ENCODE assay signal across 2 cellular contexts in genomic region chr11:18236664-18237356, GRCh38.
TF ChIP-seq lines count a peak whose summit lies in the region.

TSS of gene SAA4 (minus strand) at chr11:18236802. CDS start at chr11:18235926, 876 bp downstream.

TF ChIP-seq in GM23338, 12 proteins besides CTCF, POLR2A, EP300 and RAD21 (continued from another document):
- TF ChIP-seq, protein P1, sequence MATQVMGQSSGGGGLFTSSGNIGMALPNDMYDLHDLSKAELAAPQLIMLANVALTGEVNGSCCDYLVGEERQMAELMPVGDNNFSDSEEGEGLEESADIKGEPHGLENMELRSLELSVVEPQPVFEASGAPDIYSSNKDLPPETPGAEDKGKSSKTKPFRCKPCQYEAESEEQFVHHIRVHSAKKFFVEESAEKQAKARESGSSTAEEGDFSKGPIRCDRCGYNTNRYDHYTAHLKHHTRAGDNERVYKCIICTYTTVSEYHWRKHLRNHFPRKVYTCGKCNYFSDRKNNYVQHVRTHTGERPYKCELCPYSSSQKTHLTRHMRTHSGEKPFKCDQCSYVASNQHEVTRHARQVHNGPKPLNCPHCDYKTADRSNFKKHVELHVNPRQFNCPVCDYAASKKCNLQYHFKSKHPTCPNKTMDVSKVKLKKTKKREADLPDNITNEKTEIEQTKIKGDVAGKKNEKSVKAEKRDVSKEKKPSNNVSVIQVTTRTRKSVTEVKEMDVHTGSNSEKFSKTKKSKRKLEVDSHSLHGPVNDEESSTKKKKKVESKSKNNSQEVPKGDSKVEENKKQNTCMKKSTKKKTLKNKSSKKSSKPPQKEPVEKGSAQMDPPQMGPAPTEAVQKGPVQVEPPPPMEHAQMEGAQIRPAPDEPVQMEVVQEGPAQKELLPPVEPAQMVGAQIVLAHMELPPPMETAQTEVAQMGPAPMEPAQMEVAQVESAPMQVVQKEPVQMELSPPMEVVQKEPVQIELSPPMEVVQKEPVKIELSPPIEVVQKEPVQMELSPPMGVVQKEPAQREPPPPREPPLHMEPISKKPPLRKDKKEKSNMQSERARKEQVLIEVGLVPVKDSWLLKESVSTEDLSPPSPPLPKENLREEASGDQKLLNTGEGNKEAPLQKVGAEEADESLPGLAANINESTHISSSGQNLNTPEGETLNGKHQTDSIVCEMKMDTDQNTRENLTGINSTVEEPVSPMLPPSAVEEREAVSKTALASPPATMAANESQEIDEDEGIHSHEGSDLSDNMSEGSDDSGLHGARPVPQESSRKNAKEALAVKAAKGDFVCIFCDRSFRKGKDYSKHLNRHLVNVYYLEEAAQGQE (IDR thresholded peaks at IDR 0.05; ENCODE audit: unreplicated experiment), result no peak
- no peak for TF ChIP-seq EZH2phosphoT487 (IDR thresholded peaks at IDR 0.05; ENCODE audit: unreplicated experiment)
- no peak for TF ChIP-seq POLR2AphosphoS5 (IDR thresholded peaks at IDR 0.05; ENCODE audit: low read depth)
- TF ChIP-seq ZNF331 (CRISPR knock-in tag; IDR thresholded peaks at IDR 0.05; ENCODE audit: low read depth), result no peak
- TF ChIP-seq ZNF462 (CRISPR knock-in tag; IDR thresholded peaks at IDR 0.05), result no peak
- TF ChIP-seq EZH2 (IDR thresholded peaks at IDR 0.05; ENCODE audit: low read depth, unreplicated experiment), result no peak
- TF ChIP-seq, protein P2, sequence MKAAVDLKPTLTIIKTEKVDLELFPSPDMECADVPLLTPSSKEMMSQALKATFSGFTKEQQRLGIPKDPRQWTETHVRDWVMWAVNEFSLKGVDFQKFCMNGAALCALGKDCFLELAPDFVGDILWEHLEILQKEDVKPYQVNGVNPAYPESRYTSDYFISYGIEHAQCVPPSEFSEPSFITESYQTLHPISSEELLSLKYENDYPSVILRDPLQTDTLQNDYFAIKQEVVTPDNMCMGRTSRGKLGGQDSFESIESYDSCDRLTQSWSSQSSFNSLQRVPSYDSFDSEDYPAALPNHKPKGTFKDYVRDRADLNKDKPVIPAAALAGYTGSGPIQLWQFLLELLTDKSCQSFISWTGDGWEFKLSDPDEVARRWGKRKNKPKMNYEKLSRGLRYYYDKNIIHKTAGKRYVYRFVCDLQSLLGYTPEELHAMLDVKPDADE (IDR thresholded peaks at IDR 0.05), result no peak
- TF ChIP-seq STAT1 (IDR thresholded peaks at IDR 0.05; ENCODE audit: unreplicated experiment), result no peak
- no peak for TF ChIP-seq ZNF114 (CRISPR knock-in tag; IDR thresholded peaks at IDR 0.05)
- no peak for TF ChIP-seq NANOG (IDR thresholded peaks at IDR 0.05; ENCODE audit: borderline replicate concordance)
- no peak for TF ChIP-seq CREB1 (CRISPR knock-in tag; IDR thresholded peaks at IDR 0.05; ENCODE audit: low read depth)
TF ChIP-seq in GM23338: peak in this region for 0.

TF ChIP-seq in HepG2, 621 proteins besides CTCF, POLR2A, EP300 and RAD21 (continued from another document and continues in another):
- TF ChIP-seq, protein P3, sequence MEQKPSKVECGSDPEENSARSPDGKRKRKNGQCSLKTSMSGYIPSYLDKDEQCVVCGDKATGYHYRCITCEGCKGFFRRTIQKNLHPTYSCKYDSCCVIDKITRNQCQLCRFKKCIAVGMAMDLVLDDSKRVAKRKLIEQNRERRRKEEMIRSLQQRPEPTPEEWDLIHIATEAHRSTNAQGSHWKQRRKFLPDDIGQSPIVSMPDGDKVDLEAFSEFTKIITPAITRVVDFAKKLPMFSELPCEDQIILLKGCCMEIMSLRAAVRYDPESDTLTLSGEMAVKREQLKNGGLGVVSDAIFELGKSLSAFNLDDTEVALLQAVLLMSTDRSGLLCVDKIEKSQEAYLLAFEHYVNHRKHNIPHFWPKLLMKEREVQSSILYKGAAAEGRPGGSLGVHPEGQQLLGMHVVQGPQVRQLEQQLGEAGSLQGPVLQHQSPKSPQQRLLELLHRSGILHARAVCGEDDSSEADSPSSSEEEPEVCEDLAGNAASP (CRISPR knock-in tag; IDR thresholded peaks at IDR 0.05; ENCODE audit: borderline replicate concordance), result peak; percentile 74
- TF ChIP-seq FOXA3 (CRISPR knock-in tag; IDR thresholded peaks at IDR 0.05), result peak; percentile 78
- TF ChIP-seq, protein P4, sequence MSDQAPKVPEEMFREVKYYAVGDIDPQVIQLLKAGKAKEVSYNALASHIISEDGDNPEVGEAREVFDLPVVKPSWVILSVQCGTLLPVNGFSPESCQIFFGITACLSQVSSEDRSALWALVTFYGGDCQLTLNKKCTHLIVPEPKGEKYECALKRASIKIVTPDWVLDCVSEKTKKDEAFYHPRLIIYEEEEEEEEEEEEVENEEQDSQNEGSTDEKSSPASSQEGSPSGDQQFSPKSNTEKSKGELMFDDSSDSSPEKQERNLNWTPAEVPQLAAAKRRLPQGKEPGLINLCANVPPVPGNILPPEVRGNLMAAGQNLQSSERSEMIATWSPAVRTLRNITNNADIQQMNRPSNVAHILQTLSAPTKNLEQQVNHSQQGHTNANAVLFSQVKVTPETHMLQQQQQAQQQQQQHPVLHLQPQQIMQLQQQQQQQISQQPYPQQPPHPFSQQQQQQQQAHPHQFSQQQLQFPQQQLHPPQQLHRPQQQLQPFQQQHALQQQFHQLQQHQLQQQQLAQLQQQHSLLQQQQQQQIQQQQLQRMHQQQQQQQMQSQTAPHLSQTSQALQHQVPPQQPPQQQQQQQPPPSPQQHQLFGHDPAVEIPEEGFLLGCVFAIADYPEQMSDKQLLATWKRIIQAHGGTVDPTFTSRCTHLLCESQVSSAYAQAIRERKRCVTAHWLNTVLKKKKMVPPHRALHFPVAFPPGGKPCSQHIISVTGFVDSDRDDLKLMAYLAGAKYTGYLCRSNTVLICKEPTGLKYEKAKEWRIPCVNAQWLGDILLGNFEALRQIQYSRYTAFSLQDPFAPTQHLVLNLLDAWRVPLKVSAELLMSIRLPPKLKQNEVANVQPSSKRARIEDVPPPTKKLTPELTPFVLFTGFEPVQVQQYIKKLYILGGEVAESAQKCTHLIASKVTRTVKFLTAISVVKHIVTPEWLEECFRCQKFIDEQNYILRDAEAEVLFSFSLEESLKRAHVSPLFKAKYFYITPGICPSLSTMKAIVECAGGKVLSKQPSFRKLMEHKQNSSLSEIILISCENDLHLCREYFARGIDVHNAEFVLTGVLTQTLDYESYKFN (CRISPR knock-in tag; conservative IDR thresholded peaks at IDR 0.05), result peak; percentile 90
- peak; percentile 78 for TF ChIP-seq HOMEZ (CRISPR knock-in tag; IDR thresholded peaks at IDR 0.05; ENCODE audit: low read depth)
- TF ChIP-seq RARA (CRISPR knock-in tag; IDR thresholded peaks at IDR 0.05), result peak; percentile 64
- peak; percentile 20; the same call in 1 of the 2 replicates for TF ChIP-seq SALL1 (CRISPR knock-in tag; IDR thresholded peaks at IDR 0.05)
- peak; percentile 56; the same call in 1 of the 2 replicates for TF ChIP-seq ATF7 (IDR thresholded peaks at IDR 0.05)
- TF ChIP-seq ATF7 (CRISPR knock-in tag; IDR thresholded peaks at IDR 0.05), result no peak; the same call in 1 of the 2 replicates
- TF ChIP-seq EHMT2 (IDR thresholded peaks at IDR 0.05; ENCODE audit: borderline replicate concordance, low read depth, low read length), result peak; percentile 38; the same call in 1 of the 2 replicates
- TF ChIP-seq ZNF281 (CRISPR knock-in tag; IDR thresholded peaks at IDR 0.05; ENCODE audit: borderline replicate concordance), result no peak
- TF ChIP-seq NR2F1 (CRISPR knock-in tag; IDR thresholded peaks at IDR 0.05), result peak in 1 of 2 experiments; percentile 63; a peak in 2 of 4 replicates
- peak; percentile 91 for TF ChIP-seq ONECUT2 (CRISPR knock-in tag; IDR thresholded peaks at IDR 0.05)
- TF ChIP-seq POLR2AphosphoS5 (IDR thresholded peaks at IDR 0.05; ENCODE audit: low read depth, low read length), result peak; percentile 64
- TF ChIP-seq ZNF546 (CRISPR knock-in tag; conservative IDR thresholded peaks at IDR 0.05), result no peak
- TF ChIP-seq, protein P5, sequence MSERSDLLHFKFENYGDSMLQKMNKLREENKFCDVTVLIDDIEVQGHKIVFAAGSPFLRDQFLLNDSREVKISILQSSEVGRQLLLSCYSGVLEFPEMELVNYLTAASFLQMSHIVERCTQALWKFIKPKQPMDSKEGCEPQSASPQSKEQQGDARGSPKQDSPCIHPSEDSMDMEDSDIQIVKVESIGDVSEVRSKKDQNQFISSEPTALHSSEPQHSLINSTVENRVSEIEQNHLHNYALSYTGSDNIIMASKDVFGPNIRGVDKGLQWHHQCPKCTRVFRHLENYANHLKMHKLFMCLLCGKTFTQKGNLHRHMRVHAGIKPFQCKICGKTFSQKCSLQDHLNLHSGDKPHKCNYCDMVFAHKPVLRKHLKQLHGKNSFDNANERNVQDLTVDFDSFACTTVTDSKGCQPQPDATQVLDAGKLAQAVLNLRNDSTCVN (CRISPR knock-in tag; IDR thresholded peaks at IDR 0.05; ENCODE audit: borderline replicate concordance), result no peak
- peak; percentile 45 for TF ChIP-seq FOXP4 (CRISPR knock-in tag; IDR thresholded peaks at IDR 0.05)
- TF ChIP-seq, protein P1 (IDR thresholded peaks at IDR 0.05; ENCODE audit: borderline replicate concordance in 1 of 2, low read depth in 1 of 2, low read length in 2 of 2), result 0 out of 4 replicates have a peak, but pooled peaks of 1 of the 2 experiments have one; percentile 43
- TF ChIP-seq GLI4 (CRISPR knock-in tag; IDR thresholded peaks at IDR 0.05; ENCODE audit: borderline replicate concordance), result no peak
- TF ChIP-seq ARHGAP35 (CRISPR knock-in tag; IDR thresholded peaks at IDR 0.05; ENCODE audit: borderline replicate concordance), result no peak
- 0 out of 2 replicates have a peak, but pooled peaks have one; percentile 58 for TF ChIP-seq ZNF441 (CRISPR knock-in tag; IDR thresholded peaks at IDR 0.05; ENCODE audit: borderline replicate concordance)
- TF ChIP-seq, protein P6, sequence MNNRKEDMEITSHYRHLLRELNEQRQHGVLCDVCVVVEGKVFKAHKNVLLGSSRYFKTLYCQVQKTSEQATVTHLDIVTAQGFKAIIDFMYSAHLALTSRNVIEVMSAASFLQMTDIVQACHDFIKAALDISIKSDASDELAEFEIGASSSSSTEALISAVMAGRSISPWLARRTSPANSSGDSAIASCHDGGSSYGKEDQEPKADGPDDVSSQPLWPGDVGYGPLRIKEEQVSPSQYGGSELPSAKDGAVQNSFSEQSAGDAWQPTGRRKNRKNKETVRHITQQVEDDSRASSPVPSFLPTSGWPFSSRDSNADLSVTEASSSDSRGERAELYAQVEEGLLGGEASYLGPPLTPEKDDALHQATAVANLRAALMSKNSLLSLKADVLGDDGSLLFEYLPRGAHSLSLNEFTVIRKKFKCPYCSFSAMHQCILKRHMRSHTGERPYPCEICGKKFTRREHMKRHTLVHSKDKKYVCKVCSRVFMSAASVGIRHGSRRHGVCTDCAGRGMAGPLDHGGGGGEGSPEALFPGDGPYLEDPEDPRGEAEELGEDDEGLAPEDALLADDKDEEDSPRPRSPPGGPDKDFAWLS (CRISPR knock-in tag; IDR thresholded peaks at IDR 0.05; ENCODE audit: borderline replicate concordance), result no peak
